Comparison of ENCODE assay signal across 27 cellular contexts in the genomic region with DNA sequence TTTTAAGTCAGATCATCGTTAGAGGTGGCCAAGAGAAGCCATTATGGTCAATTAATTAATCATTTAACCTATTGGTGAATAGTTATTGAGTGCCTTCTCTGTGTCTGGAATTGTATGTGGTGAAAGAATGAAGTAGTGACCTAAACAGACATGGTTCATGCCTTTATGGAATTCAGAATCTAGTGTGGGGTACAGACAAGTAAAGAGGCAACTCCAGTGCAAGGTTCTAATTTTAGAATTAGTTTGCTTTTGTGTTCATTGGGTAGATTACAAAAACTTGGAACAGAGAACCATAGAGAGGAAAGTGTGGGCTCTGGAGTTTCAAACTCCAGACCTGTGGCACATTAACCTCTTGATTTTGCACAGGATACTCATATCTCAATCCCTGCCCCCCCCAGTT.
"Had no signal": no experiment of that assay in that cellular context is flagged by ENCODE, and none has a peak within 500 bp of the region (broad histone marks: within the 10 kb centered on the region; RNA-seq: fewer than 3 reads in every experiment).

No MANE protein-coding gene starts in this region.

- DNase-seq: activated B cell treated with CpG ODN at 0.5 μM for 24 hours; activated CD4-positive, alpha-beta T cell treated with anti-CD3 and anti-CD28 coated beads for 36 hours; activated CD4-positive, alpha-beta T cell treated with anti-CD3 and anti-CD28 coated beads, Interleukin-2, amount 50 U/mL, for 4 hours; activated CD8-positive, alpha-beta memory T cell treated with anti-CD3 and anti-CD28 coated beads for 24 hours; activated CD8-positive, alpha-beta memory T cell treated with anti-CD3 and anti-CD28 coated beads, Interleukin-2, amount 50 U/mL, for 4 hours; activated T-cell treated with anti-CD3 and anti-CD28 coated beads, Interleukin-2, amount 50 U/mL, for 24 hours; adrenal gland; cerebellar nuclear complex; cortex of kidney; nephron progenitor cell; nucleus accumbens; sigmoid colon; stimulated activated CD4-positive, alpha-beta T cell treated with anti-CD3 and anti-CD28 coated beads, Interleukin-15, amount 100 ng/mL, for 24 hours; stomach; T1000; testis had no signal

- H3K4me3 ChIP-seq: adrenal gland, ascending aorta, sigmoid colon, smooth muscle cell, stomach, testis, vagina had no signal

- H3K27ac Mint-ChIP-seq: activated B cell treated with CpG ODN at 0.5 μM for 24 hours; activated CD4-positive, alpha-beta T cell treated with anti-CD3 and anti-CD28 coated beads for 36 hours; activated naive CD4-positive, alpha-beta T cell treated with anti-CD3 and anti-CD28 coated beads, Interleukin-2, amount 50 U/mL, for 72 hours; activated T-cell treated with anti-CD3 and anti-CD28 coated beads, Interleukin-2, amount 50 U/mL, for 24 hours; activated T-helper 17 cell treated with anti-CD3 and anti-CD28 coated beads, Interleukin-2, amount 50 U/mL, for 72 hours; memory B cell; nephron progenitor cell; stimulated activated memory B cell treated with anti-CD40 and anti-IgM and Interleukin-4, amounts not matched to agents 10 μg/mL and 1 μg/mL and 100 μg/mL, for 72 hours; T-helper 1 cell treated with Interleukin-12 subunit alpha and Interleukin-12 subunit beta and Interleukin-4 antibody, amounts not matched to agents 30 μg/mL and 1 μg/mL, for 36 hours; type B pancreatic cell had no signal

- H3K27me3 ChIP-seq: adrenal gland, ascending aorta, sigmoid colon, stomach, testis, vagina had no signal

- H3K36me3 Mint-ChIP-seq: activated naive CD4-positive, alpha-beta T cell treated with anti-CD3 and anti-CD28 coated beads, Interleukin-2, amount 50 U/mL, for 72 hours; memory B cell; stimulated activated memory B cell treated with anti-CD40 and anti-IgM and Interleukin-4, amounts not matched to agents 10 μg/mL and 1 μg/mL and 100 μg/mL, for 72 hours; type B pancreatic cell had no signal

- H3K27ac ChIP-seq: adrenal gland, epithelial cell of prostate, parathyroid adenoma, testis, vagina had no signal

- H3K4me3 Mint-ChIP-seq: activated B cell treated with CpG ODN at 0.5 μM for 24 hours; activated CD4-positive, alpha-beta T cell treated with anti-CD3 and anti-CD28 coated beads for 36 hours; activated T-cell treated with anti-CD3 and anti-CD28 coated beads, Interleukin-2, amount 50 U/mL, for 24 hours; activated T-helper 17 cell treated with anti-CD3 and anti-CD28 coated beads, Interleukin-2, amount 50 U/mL, for 72 hours; memory B cell; nephron progenitor cell; stimulated activated memory B cell treated with anti-CD40 and anti-IgM and Interleukin-4, amounts not matched to agents 10 μg/mL and 1 μg/mL and 100 μg/mL, for 72 hours; T-helper 1 cell treated with Interleukin-12 subunit alpha and Interleukin-12 subunit beta and Interleukin-4 antibody, amounts not matched to agents 30 μg/mL and 1 μg/mL, for 36 hours; type B pancreatic cell had no signal

- H3K9me3 Mint-ChIP-seq: activated B cell treated with CpG ODN at 0.5 μM for 24 hours; activated naive CD4-positive, alpha-beta T cell treated with anti-CD3 and anti-CD28 coated beads, Interleukin-2, amount 50 U/mL, for 72 hours; activated T-cell treated with anti-CD3 and anti-CD28 coated beads, Interleukin-2, amount 50 U/mL, for 24 hours; activated T-helper 17 cell treated with anti-CD3 and anti-CD28 coated beads, Interleukin-2, amount 50 U/mL, for 72 hours; memory B cell; nephron progenitor cell; stimulated activated memory B cell treated with anti-CD40 and anti-IgM and Interleukin-4, amounts not matched to agents 10 μg/mL and 1 μg/mL and 100 μg/mL, for 72 hours; T-helper 1 cell treated with Interleukin-12 subunit alpha and Interleukin-12 subunit beta and Interleukin-4 antibody, amounts not matched to agents 30 μg/mL and 1 μg/mL, for 36 hours; type B pancreatic cell had no signal

- H3K36me3 ChIP-seq: adrenal gland, ascending aorta, sigmoid colon, stomach, vagina had no signal

- H3K9me3 ChIP-seq: adrenal gland, ascending aorta, sigmoid colon, stomach, testis, vagina had no signal

- ATAC-seq: activated CD4-positive, alpha-beta T cell treated with anti-CD3 and anti-CD28 coated beads for 36 hours; activated naive CD4-positive, alpha-beta T cell treated with anti-CD3 and anti-CD28 coated beads, Interleukin-2, amount 50 U/mL, for 72 hours; activated T-helper 17 cell treated with anti-CD3 and anti-CD28 coated beads, Interleukin-2, amount 50 U/mL, for 72 hours; stimulated activated memory B cell treated with anti-CD40 and anti-IgM and Interleukin-4, amounts not matched to agents 10 μg/mL and 1 μg/mL and 100 μg/mL, for 72 hours had no signal

- H3K4me1 Mint-ChIP-seq: activated B cell treated with CpG ODN at 0.5 μM for 24 hours; activated CD4-positive, alpha-beta T cell treated with anti-CD3 and anti-CD28 coated beads for 36 hours; activated T-helper 17 cell treated with anti-CD3 and anti-CD28 coated beads, Interleukin-2, amount 50 U/mL, for 72 hours; memory B cell; nephron progenitor cell; stimulated activated memory B cell treated with anti-CD40 and anti-IgM and Interleukin-4, amounts not matched to agents 10 μg/mL and 1 μg/mL and 100 μg/mL, for 72 hours had no signal

- H3K27me3 Mint-ChIP-seq: activated B cell treated with CpG ODN at 0.5 μM for 24 hours; activated CD4-positive, alpha-beta T cell treated with anti-CD3 and anti-CD28 coated beads for 36 hours; activated T-cell treated with anti-CD3 and anti-CD28 coated beads, Interleukin-2, amount 50 U/mL, for 24 hours; activated T-helper 17 cell treated with anti-CD3 and anti-CD28 coated beads, Interleukin-2, amount 50 U/mL, for 72 hours; memory B cell; stimulated activated memory B cell treated with anti-CD40 and anti-IgM and Interleukin-4, amounts not matched to agents 10 μg/mL and 1 μg/mL and 100 μg/mL, for 72 hours; type B pancreatic cell had no signal

- H3K4me1 ChIP-seq: testis had no signal
